1 cellular context compared by ENCODE assay signal in the genomic region with DNA sequence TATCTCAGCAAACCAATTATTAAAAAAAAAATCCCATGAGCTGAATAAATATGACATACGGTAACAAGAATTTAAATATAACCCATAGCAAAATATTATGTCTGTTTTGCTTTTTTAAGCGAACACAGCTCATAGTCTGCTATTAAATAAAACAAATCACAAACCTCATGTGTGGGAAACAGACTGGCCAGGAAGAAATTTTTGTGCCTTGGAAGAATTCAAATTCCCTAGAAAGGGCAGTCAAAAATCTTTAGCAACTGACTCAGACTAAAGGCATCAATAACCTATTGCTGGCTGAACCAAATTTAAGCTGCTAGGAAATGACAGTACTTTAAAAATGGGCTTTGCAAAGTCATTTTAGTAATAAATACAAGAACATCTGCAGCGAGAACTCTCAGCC.
TF ChIP-seq lines count a peak whose summit lies in the region.

No MANE protein-coding gene starts in this region.

TF ChIP-seq in IMR-90, 13 proteins besides CTCF, POLR2A, EP300 and RAD21 (continued from another document):
- TF ChIP-seq MXI1 (IDR thresholded peaks at IDR 0.05; ENCODE audit: borderline replicate concordance, low read depth, low read length) (no peak), CHD1 (IDR thresholded peaks at IDR 0.05; ENCODE audit: low read depth, low read length) (no peak), CEBPB (IDR thresholded peaks at IDR 0.05; ENCODE audit: low read depth, low read length) (no peak), SMC3 (IDR thresholded peaks at IDR 0.05; ENCODE audit: low read depth, low read length) (no peak), ELK1 (IDR thresholded peaks at IDR 0.05; ENCODE audit: borderline replicate concordance, low read depth, low read length) (no peak)
